Comparison of ENCODE assay signal across 1 cellular context in genomic region chr3:119240582-119241434, GRCh38.
TF ChIP-seq lines count a peak whose summit lies in the region.

Gene B4GALT4 (minus strand): TSS chr3:119240878. CDS start chr3:119230099, 10,779 bp downstream.

TF ChIP-seq in K562, 482 proteins besides CTCF, POLR2A, EP300 and RAD21 (continued from another document):
- TF ChIP-seq ZNF655 (CRISPR knock-in tag; IDR thresholded peaks at IDR 0.05) (no peak), HMGXB4 (CRISPR knock-in tag; IDR thresholded peaks at IDR 0.05) (no peak), SIN3B (IDR thresholded peaks at IDR 0.05; ENCODE audit: low read depth) (no peak), POLR2AphosphoS2 (IDR thresholded peaks at IDR 0.05; ENCODE audit: low read length) (no peak), ZNF395 (CRISPR knock-in tag; IDR thresholded peaks at IDR 0.05) (no peak), CEBPG (CRISPR knock-in tag; IDR thresholded peaks at IDR 0.05) (no peak), CEBPG (tag; conservative IDR thresholded peaks at IDR 0.05 in 1 of 2, IDR thresholded peaks at IDR 0.05 in 1 of 2) (no peak), RREB1 (CRISPR knock-in tag; IDR thresholded peaks at IDR 0.05) (no peak), STAT5B (CRISPR knock-in tag; IDR thresholded peaks at IDR 0.05) (no peak), NR0B1 (IDR thresholded peaks at IDR 0.05; ENCODE audit: partially characterized antibody) (no peak), POLR2H (tag; IDR thresholded peaks at IDR 0.05; ENCODE audit: low read depth) (peak; percentile 42; the same call in 1 of the 2 replicates), CAMTA2 (CRISPR knock-in tag; conservative IDR thresholded peaks at IDR 0.05) (no peak), ZNF398 (CRISPR knock-in tag; IDR thresholded peaks at IDR 0.05) (no peak), L3MBTL2 (IDR thresholded peaks at IDR 0.05) (peak; percentile 95), ZSCAN32 (CRISPR knock-in tag; IDR thresholded peaks at IDR 0.05) (no peak), TSHZ1 (CRISPR knock-in tag; IDR thresholded peaks at IDR 0.05) (no peak), ESRRA (IDR thresholded peaks at IDR 0.05; ENCODE audit: borderline replicate concordance, low read depth) (no peak), KDM5B (IDR thresholded peaks at IDR 0.05; ENCODE audit: insufficient replicate concordance, low read depth, low read length) (peak; percentile 77), RFX1 (IDR thresholded peaks at IDR 0.05) (no peak), E2F8 (IDR thresholded peaks at IDR 0.05; ENCODE audit: low read depth, partially characterized antibody) (no peak), NUFIP1 (IDR thresholded peaks at IDR 0.05; ENCODE audit: partially characterized antibody) (no peak), RBM17 (IDR thresholded peaks at IDR 0.05; ENCODE audit: borderline replicate concordance, low read depth, low read length) (no peak), NFXL1 (CRISPR knock-in tag; IDR thresholded peaks at IDR 0.05) (no peak)
